1 cellular context compared by ENCODE assay signal in genomic region chr1:3653286-3653618, GRCh38.
A peak's percentile ranks its signal among the peaks of the same experiment; 100 is the strongest.
TF ChIP-seq lines count a peak whose summit lies in the region.

No MANE protein-coding gene starts in this region.

TF ChIP-seq in H1, 55 proteins besides CTCF, POLR2A, EP300 and RAD21:
- TF ChIP-seq EZH2 (IDR thresholded peaks at IDR 0.05; ENCODE audit: low read depth, low read length, severe bottlenecking): peak; percentile 52
- TF ChIP-seq TCF12 (IDR thresholded peaks at IDR 0.05; ENCODE audit: low read depth, low read length): no peak
TF ChIP-seq in H1: peak in this region for 1.
